22 cellular contexts compared by ENCODE assay signal in the genomic region with DNA sequence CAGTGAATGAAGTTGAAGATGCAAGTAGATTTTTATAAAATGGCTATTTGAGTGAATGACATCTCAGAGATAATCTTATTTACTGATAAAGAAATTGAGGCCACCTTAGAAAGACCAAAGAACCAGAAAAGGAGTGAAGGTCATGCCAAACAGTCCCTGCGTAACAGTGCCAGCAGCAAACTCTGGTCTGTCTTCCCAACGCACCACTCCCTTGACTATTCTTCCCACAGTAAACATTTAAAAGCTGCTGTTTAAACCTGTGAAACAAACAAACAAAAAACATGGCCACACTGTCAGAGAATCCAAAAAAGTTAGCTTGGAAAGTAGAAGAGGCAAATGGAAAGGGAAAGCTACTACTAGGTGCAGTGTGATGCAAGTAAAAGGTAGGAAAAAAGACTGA. TPM values are rescaled to one million over a fixed set of nuclear protein-coding genes. Genes with fewer than 3 reads are reported as not detected.
DNase-seq lines count a peak whose midpoint lies in the region; ATAC-seq, FAIRE-seq and TF ChIP-seq lines count a peak whose summit lies in the region.
"Had no signal": no experiment of that assay in that cellular context is flagged by ENCODE, and none has a peak within 500 bp of the region (broad histone marks: within the 10 kb centered on the region; RNA-seq: fewer than 3 reads in every experiment).

No MANE protein-coding gene starts in this region.

- no peak overlapping the region for H3K4me2 ChIP-seq in keratinocyte (ENCODE audit: control insufficient read depth, extremely low read depth, insufficient read depth, low read depth, low read length)

- TF ChIP-seq CTCF in VCaP (conservative IDR thresholded peaks at IDR 0.05) (no peak), keratinocyte (optimal IDR thresholded peaks at IDR 0.05 in 1 of 3, IDR thresholded peaks at IDR 0.05 in 1 of 3, conservative IDR thresholded peaks at IDR 0.05 in 1 of 3; ENCODE audit: extremely low read depth in 1 of 3, insufficient read depth in 2 of 3, low read length in 3 of 3) (no peak), type B pancreatic cell (conservative IDR thresholded peaks at IDR 0.05) (no peak), mesothelial cell of epicardium (IDR thresholded peaks at IDR 0.05; ENCODE audit: unreplicated experiment) (no peak)

- peaks cover 35% of the 10 kb centered on the region for H3K79me2 ChIP-seq in keratinocyte (ENCODE audit: control insufficient read depth, insufficient read depth, low read length)

- no peaks in the 10 kb centered on the region for H3K27me3 ChIP-seq in keratinocyte (ENCODE audit: control insufficient read depth, extremely low read depth, insufficient read depth, low read length)
- H3K27me3 ChIP-seq: neutrophil, right atrium auricular region had no signal

- dilution Hi-C loops in keratinocyte (cut with MboI; ENCODE audit: extremely low pct_ligation_motif_present, low sequenced_read_pairs): no loop called here

- no peaks in the 10 kb centered on the region for H3K9me3 ChIP-seq in keratinocyte (ENCODE audit: control insufficient read depth, low read depth, low read length)
- H3K9me3 ChIP-seq: neutrophil, right atrium auricular region had no signal

- H3K36me3 Mint-ChIP-seq in activated naive CD8-positive, alpha-beta T cell treated with anti-CD3 and anti-CD28 coated beads, Interleukin-2, amount 10 ng/mL, durations not matched to agents 7 days and 5 days: peaks cover 10% of the 10 kb centered on the region
- H3K36me3 Mint-ChIP-seq in activated naive CD8-positive, alpha-beta T cell treated with anti-CD3 and anti-CD28 coated beads for 36 hours: peaks cover 25% of the 10 kb centered on the region
- peaks cover 4% of the 10 kb centered on the region for H3K36me3 Mint-ChIP-seq in type B pancreatic cell
- peaks cover 3% of the 10 kb centered on the region for H3K36me3 Mint-ChIP-seq in mesothelial cell of epicardium

- H3K9me3 Mint-ChIP-seq in activated naive CD8-positive, alpha-beta T cell treated with anti-CD3 and anti-CD28 coated beads, Interleukin-2, amount 10 ng/mL, durations not matched to agents 7 days and 5 days: no peaks in the 10 kb centered on the region
- no peaks in the 10 kb centered on the region for H3K9me3 Mint-ChIP-seq in activated naive CD8-positive, alpha-beta T cell treated with anti-CD3 and anti-CD28 coated beads for 36 hours
- H3K9me3 Mint-ChIP-seq in type B pancreatic cell (no peaks in the 10 kb centered on the region), mesothelial cell of epicardium (no peaks in the 10 kb centered on the region)

- peaks cover 23% of the 10 kb centered on the region for H3K4me1 Mint-ChIP-seq in activated naive CD8-positive, alpha-beta T cell treated with anti-CD3 and anti-CD28 coated beads, Interleukin-2, amount 10 ng/mL, durations not matched to agents 7 days and 5 days
- peaks cover 31% of the 10 kb centered on the region for H3K4me1 Mint-ChIP-seq in activated naive CD8-positive, alpha-beta T cell treated with anti-CD3 and anti-CD28 coated beads for 36 hours
- H3K4me1 Mint-ChIP-seq in type B pancreatic cell (ENCODE audit: unreplicated experiment) (peaks cover 23% of the 10 kb centered on the region), mesothelial cell of epicardium (peaks cover 30% of the 10 kb centered on the region)

- no peak for DNase-seq in activated naive CD8-positive, alpha-beta T cell treated with anti-CD3 and anti-CD28 coated beads, Interleukin-2, amount 10 ng/mL, durations not matched to agents 7 days and 5 days
- DNase-seq in activated naive CD8-positive, alpha-beta T cell treated with anti-CD3 and anti-CD28 coated beads for 36 hours: no peak
- DNase-seq in keratinocyte (ENCODE audit: low read depth, low spot score) (no peak), type B pancreatic cell (ENCODE audit: extremely low spot score, unreplicated experiment) (no peak), NCI-H510A treated with DMSO at 0.1 percent for 48 hours (lab: John Stamatoyannopoulos, UW) (no peak), mesothelial cell of epicardium (ENCODE audit: low spot score in 2 of 2, unreplicated experiment in 2 of 2) (no peak)
- DNase-seq: activated CD4-positive, alpha-beta T cell treated with anti-CD3 and anti-CD28 coated beads for 1 hour; activated CD8-positive, alpha-beta memory T cell treated with anti-CD3 and anti-CD28 coated beads, Interleukin-2, amount 50 U/mL, for 4 hours; activated naive CD4-positive, alpha-beta T cell; dermis blood vessel endothelial cell; EL; MM.1S; NCI-H1694 treated with DMSO at 0.1 percent for 48 hours; NCI-H446; SHP77 treated with DMSO at 0.1 percent for 48 hours; T-helper 9 cell had no signal

- peak overlapping the region; percentile 32 for H3K27ac Mint-ChIP-seq in activated naive CD8-positive, alpha-beta T cell treated with anti-CD3 and anti-CD28 coated beads, Interleukin-2, amount 10 ng/mL, durations not matched to agents 7 days and 5 days
- H3K27ac Mint-ChIP-seq in activated naive CD8-positive, alpha-beta T cell treated with anti-CD3 and anti-CD28 coated beads for 36 hours: no peak overlapping the region
- H3K27ac Mint-ChIP-seq in type B pancreatic cell (peak overlapping the region; percentile 59), mesothelial cell of epicardium (no peak overlapping the region)

- peaks cover 19% of the 10 kb centered on the region for H3K4me1 ChIP-seq in keratinocyte (ENCODE audit: control insufficient read depth, extremely low read depth, insufficient read depth, low read length)

- peaks cover 0 to 4% of the 10 kb centered on the region in 2 experiments for H3K36me3 ChIP-seq in keratinocyte (ENCODE audit: control insufficient read depth in 2 of 2, extremely low read depth in 1 of 2, insufficient read depth in 2 of 2, low read length in 2 of 2)
- H3K36me3 ChIP-seq: neutrophil, right atrium auricular region had no signal

- no peak overlapping the region for H3K4me3 ChIP-seq in keratinocyte (ENCODE audit: control insufficient read depth in 2 of 3, extremely low read depth in 1 of 3, insufficient read depth in 2 of 3, low read depth in 1 of 3, low read length in 3 of 3)
- H3K4me3 ChIP-seq: lung, right atrium auricular region had no signal

- POLR2A ChIA-PET in activated naive CD8-positive, alpha-beta T cell treated with anti-CD3 and anti-CD28 coated beads, Interleukin-2, amount 10 ng/mL, durations not matched to agents 7 days and 5 days (lab: Charles Lee): interaction anchor here (1.5 kb wide), 1 partner anchor 186 kb away, joined by 4 read pairs; a partner anchor contains a TSS

- no peaks in the 10 kb centered on the region for H3K9me1 ChIP-seq in keratinocyte (ENCODE audit: control insufficient read depth, extremely low read depth, insufficient read depth, low read length)

- no peak for ATAC-seq in activated naive CD8-positive, alpha-beta T cell treated with anti-CD3 and anti-CD28 coated beads, Interleukin-2, amount 10 ng/mL, durations not matched to agents 7 days and 5 days (ENCODE audit: low read depth)
- ATAC-seq in GM21737 (IDR thresholded peaks at IDR 0.05; ENCODE audit: unreplicated experiment): no peak

- peaks cover 12% of the 10 kb centered on the region for H4K20me1 ChIP-seq in keratinocyte (ENCODE audit: control insufficient read depth, extremely low read depth, insufficient read depth, low read length)

- peak overlapping the region; percentile 41 for H3K27ac ChIP-seq in VCaP
- no peak overlapping the region for H3K27ac ChIP-seq in keratinocyte (ENCODE audit: control insufficient read depth, insufficient read depth, low read length)
- H3K27ac ChIP-seq: neutrophil, right atrium auricular region had no signal

- peak overlapping the region; percentile 47 for H2AFZ ChIP-seq in keratinocyte (ENCODE audit: control insufficient read depth, low read length)

- no peaks in the 10 kb centered on the region for H3K27me3 Mint-ChIP-seq in activated naive CD8-positive, alpha-beta T cell treated with anti-CD3 and anti-CD28 coated beads, Interleukin-2, amount 10 ng/mL, durations not matched to agents 7 days and 5 days
- H3K27me3 Mint-ChIP-seq in activated naive CD8-positive, alpha-beta T cell treated with anti-CD3 and anti-CD28 coated beads for 36 hours: no peaks in the 10 kb centered on the region
- H3K27me3 Mint-ChIP-seq in type B pancreatic cell (no peaks in the 10 kb centered on the region), mesothelial cell of epicardium (ENCODE audit: low read depth) (no peaks in the 10 kb centered on the region)

- H3K4me3 Mint-ChIP-seq in activated naive CD8-positive, alpha-beta T cell treated with anti-CD3 and anti-CD28 coated beads, Interleukin-2, amount 10 ng/mL, durations not matched to agents 7 days and 5 days: no peak overlapping the region
- H3K4me3 Mint-ChIP-seq in activated naive CD8-positive, alpha-beta T cell treated with anti-CD3 and anti-CD28 coated beads for 36 hours: no peak overlapping the region
- H3K4me3 Mint-ChIP-seq in type B pancreatic cell (peak overlapping the region; percentile 65), mesothelial cell of epicardium (no peak overlapping the region)

- FAIRE-seq in keratinocyte (lab: Jason Lieb, UNC): no peak
- FAIRE-seq: bronchial epithelial cell had no signal

- no peak overlapping the region for H3K9ac ChIP-seq in keratinocyte (ENCODE audit: control insufficient read depth, extremely low read depth, insufficient read depth, low read length)

RNA-seq across cellular contexts. Expression of gene PRPF39, which starts 1.5 kb away (rescaled TPM):
- total RNA-seq in activated naive CD8-positive, alpha-beta T cell treated with anti-CD3 and anti-CD28 coated beads, Interleukin-2, amount 10 ng/mL, durations not matched to agents 7 days and 5 days: 10 to 100 TPM; 54.8 to 56.8 TPM
- 10 to 100 TPM; 45.4 to 46.8 TPM for total RNA-seq in activated naive CD8-positive, alpha-beta T cell treated with anti-CD3 and anti-CD28 coated beads for 36 hours
- polyA plus RNA-seq in keratinocyte: 15.6 to 51.5 TPM (median 45.5 TPM) in 3 replicates
- 59.4 TPM for polyA plus RNA-seq in keratinocyte (2011; ENCODE audit: low read depth)
- 5.9 and 11.4 TPM in 2 replicates for polyA plus RNA-seq in keratinocyte (2011; cell fraction: cytosol; rRNA removed)
- polyA plus RNA-seq in keratinocyte (2011; cell fraction: nucleus; rRNA removed): 53.4 and 82.5 TPM in 2 replicates
- polyA plus RNA-seq in keratinocyte (2012; ENCODE audit: low replicate concordance): 16.2 and 22.8 TPM in 2 replicates
- polyA minus RNA-seq in keratinocyte: 9.1 to 63.3 TPM (median 33.5 TPM) in 3 replicates
- 5.6 TPM for polyA minus RNA-seq in keratinocyte (2011; cell fraction: cytosol; rRNA and poly(A)+ RNA removed)
- 29.2 and 59.7 TPM in 2 replicates for polyA minus RNA-seq in keratinocyte (2011; cell fraction: nucleus; rRNA and poly(A)+ RNA removed)
- total RNA-seq in type B pancreatic cell (ENCODE audit: low replicate concordance): 50.6 and 51.7 TPM in 2 replicates
- 73.5 to 82.4 TPM (median 76.1 TPM) in 3 replicates for total RNA-seq in mesothelial cell of epicardium

RNA-seq across cellular contexts. Expression of gene FKBP3, which starts 51.9 kb away (rescaled TPM):
- 10 to 100 TPM; 65.7 to 67.1 TPM for total RNA-seq in activated naive CD8-positive, alpha-beta T cell treated with anti-CD3 and anti-CD28 coated beads, Interleukin-2, amount 10 ng/mL, durations not matched to agents 7 days and 5 days
- 10 to 100 TPM; 70.2 to 75.6 TPM for total RNA-seq in activated naive CD8-positive, alpha-beta T cell treated with anti-CD3 and anti-CD28 coated beads for 36 hours
- 49.1 to 98.8 TPM (median 55.7 TPM) in 3 replicates for polyA plus RNA-seq in keratinocyte
- 91.5 TPM for polyA plus RNA-seq in keratinocyte (2011; ENCODE audit: low read depth)
- 43.7 and 63.7 TPM in 2 replicates for polyA plus RNA-seq in keratinocyte (2011; cell fraction: cytosol; rRNA removed)
- polyA plus RNA-seq in keratinocyte (2011; cell fraction: nucleus; rRNA removed): 33.1 and 58.6 TPM in 2 replicates
- polyA plus RNA-seq in keratinocyte (2012; ENCODE audit: low replicate concordance): 40.9 and 74.1 TPM in 2 replicates
- polyA minus RNA-seq in keratinocyte: 1.7 to 8.1 TPM (median 2.7 TPM) in 3 replicates
- polyA minus RNA-seq in keratinocyte (2011; cell fraction: cytosol; rRNA and poly(A)+ RNA removed): 12.3 TPM
- polyA minus RNA-seq in keratinocyte (2011; cell fraction: nucleus; rRNA and poly(A)+ RNA removed): 5.3 and 9.7 TPM in 2 replicates
- 66.1 and 96.9 TPM in 2 replicates for total RNA-seq in type B pancreatic cell (ENCODE audit: low replicate concordance)
- 67.9 to 74.3 TPM (median 73.4 TPM) in 3 replicates for total RNA-seq in mesothelial cell of epicardium

RNA-seq across cellular contexts. Expression of gene FANCM, which starts 53.3 kb away (rescaled TPM):
- total RNA-seq in activated naive CD8-positive, alpha-beta T cell treated with anti-CD3 and anti-CD28 coated beads, Interleukin-2, amount 10 ng/mL, durations not matched to agents 7 days and 5 days: 10 to 100 TPM; 15.0 to 17.7 TPM
- total RNA-seq in activated naive CD8-positive, alpha-beta T cell treated with anti-CD3 and anti-CD28 coated beads for 36 hours: 10 to 100 TPM; 11.4 to 13.3 TPM
- 2.5 to 6.0 TPM (median 3.0 TPM) in 3 replicates for polyA plus RNA-seq in keratinocyte
- polyA plus RNA-seq in keratinocyte (2011; ENCODE audit: low read depth): 6.5 TPM
- 0.97 and 2.0 TPM in 2 replicates for polyA plus RNA-seq in keratinocyte (2011; cell fraction: cytosol; rRNA removed)
- 5.8 and 6.2 TPM in 2 replicates for polyA plus RNA-seq in keratinocyte (2011; cell fraction: nucleus; rRNA removed)
- 2.6 and 4.0 TPM in 2 replicates for polyA plus RNA-seq in keratinocyte (2012; ENCODE audit: low replicate concordance)
- polyA minus RNA-seq in keratinocyte: 2.7 to 10.2 TPM (median 6.5 TPM) in 3 replicates
- 6.1 TPM for polyA minus RNA-seq in keratinocyte (2011; cell fraction: cytosol; rRNA and poly(A)+ RNA removed)
- 9.3 and 15.2 TPM in 2 replicates for polyA minus RNA-seq in keratinocyte (2011; cell fraction: nucleus; rRNA and poly(A)+ RNA removed)
- total RNA-seq in type B pancreatic cell (ENCODE audit: low replicate concordance) (5.4 and 12.4 TPM in 2 replicates), mesothelial cell of epicardium (7.5 to 9.9 TPM (median 8.0 TPM) in 3 replicates)

Comparison
In these comparisons a context has a peak if more than half of its experiments do, and no peak if none do; other contexts are left out.
1. H3K27ac Mint-ChIP-seq: peak in activated naive CD8-positive, alpha-beta T cell treated with anti-CD3 and anti-CD28 coated beads, Interleukin-2, amount 10 ng/mL, durations not matched to agents 7 days and 5 days (single experiment) and type B pancreatic cell (single experiment); none in activated naive CD8-positive, alpha-beta T cell treated with anti-CD3 and anti-CD28 coated beads for 36 hours (single experiment) and mesothelial cell of epicardium (single experiment).